ENCODE assay signal across 29 cellular contexts in genomic region chr18:77144451-77145118, GRCh38. TPM values are rescaled to one million over a fixed set of nuclear protein-coding genes. Genes with fewer than 3 reads are reported as not detected.
DNase-seq lines count a peak whose midpoint lies in the region; ATAC-seq and TF ChIP-seq lines count a peak whose summit lies in the region.
"Had no signal": no experiment of that assay in that cellular context is flagged by ENCODE, and none has a peak within 500 bp of the region (broad histone marks: within the 10 kb centered on the region; RNA-seq: fewer than 3 reads in every experiment).

No MANE protein-coding gene starts in this region.

- H3K27me3 ChIP-seq in upper lobe of left lung = no peaks in the 10 kb centered on the region
- H3K27me3 ChIP-seq: body of pancreas, gastroesophageal sphincter, stomach, thyroid gland had no signal

- no peaks in the 10 kb centered on the region for H3K36me3 ChIP-seq in upper lobe of left lung
- H3K36me3 ChIP-seq: gastroesophageal sphincter, stomach, thyroid gland had no signal

- 76 to 85% methylated on average over 6 of the region's 6 CpGs for WGBS in upper lobe of left lung, 2 donors

- no peak overlapping the region for H3K27ac ChIP-seq in upper lobe of left lung
- H3K27ac ChIP-seq: body of pancreas, gastroesophageal sphincter, stomach, thyroid gland had no signal

- TF ChIP-seq EP300 in upper lobe of left lung (IDR thresholded peaks at IDR 0.05) = no peak

- H3K9me3 ChIP-seq in upper lobe of left lung = peaks cover 0 to 14% (median 10%) of the 10 kb centered on the region in 4 donors
- H3K9me3 ChIP-seq: body of pancreas, Caco-2, thyroid gland had no signal

- H3K4me3 ChIP-seq in upper lobe of left lung = no peak overlapping the region
- H3K4me3 ChIP-seq: body of pancreas, gastroesophageal sphincter, K562, stomach, thyroid gland had no signal

- no peak for TF ChIP-seq CTCF in upper lobe of left lung (IDR thresholded peaks at IDR 0.05)

- no peak for TF ChIP-seq POLR2A in upper lobe of left lung (IDR thresholded peaks at IDR 0.05)

- peaks cover 0 to 11% (median 8%) of the 10 kb centered on the region in 4 donors for H3K4me1 ChIP-seq in upper lobe of left lung
- H3K4me1 ChIP-seq: body of pancreas, Caco-2, stomach, thyroid gland had no signal

- DNase-seq in activated CD8-positive, alpha-beta memory T cell treated with anti-CD3 and anti-CD28 coated beads for 24 hours = peak; percentile 48
- DNase-seq in activated CD8-positive, alpha-beta memory T cell treated with anti-CD3 and anti-CD28 coated beads, Interleukin-2, amount 50 U/mL, for 48 hours = no peak
- DNase-seq in M059J (ENCODE audit: low read depth) (peak; percentile 29), left kidney (ENCODE audit: low read depth, low spot score) (peak; percentile 39), NOMO-1 treated with DMSO at 0.1 percent for 48 hours (lab: John Stamatoyannopoulos, UW; ENCODE audit: unreplicated experiment) (no peak), upper lobe of left lung (no peak)
- DNase-seq: activated CD4-positive, alpha-beta T cell treated with anti-CD3 and anti-CD28 coated beads for 4 hours; activated CD8-positive, alpha-beta memory T cell treated with anti-CD3 and anti-CD28 coated beads, Interleukin-2, amount 10 ng/mL, durations not matched to agents 7 days and 5 days; activated naive CD4-positive, alpha-beta T cell treated with Interleukin-2 at 50 U/mL for 16 hours; activated T-cell treated with anti-CD3 and anti-CD28 coated beads, Interleukin-2, amount 50 U/mL, for 72 hours; body of pancreas; Caco-2; DND-41; GOT3; hippocampal formation; left colon; MV-4-11; naive B cell; NCI-H446; NCI-H774; nucleus accumbens; RPMI8226; stomach; thyroid gland had no signal

- ATAC-seq in upper lobe of left lung (ENCODE audit: low FRiP score in 2 of 2) = no peak
- ATAC-seq in GM18502 (IDR thresholded peaks at IDR 0.05; ENCODE audit: poor library complexity, unreplicated experiment) = no peak
- no peak for ATAC-seq in HG03442 (IDR thresholded peaks at IDR 0.05; ENCODE audit: unreplicated experiment)
- ATAC-seq: activated CD8-positive, alpha-beta memory T cell treated with anti-CD3 and anti-CD28 coated beads, Interleukin-2, amount 10 ng/mL, durations not matched to agents 7 days and 5 days; activated T-cell treated with anti-CD3 and anti-CD28 coated beads, Interleukin-2, amount 50 U/mL, for 72 hours; body of pancreas; gastroesophageal sphincter; K562; left colon had no signal

RNA-seq across cellular contexts. Expression of gene MBP, which starts 12.0 kb away (rescaled TPM):
- total RNA-seq in M059J (2014; rRNA removed; shearing (Covaris generic)) = 4.7 and 9.9 TPM in 2 replicates
- total RNA-seq in upper lobe of left lung = 10 to 100 TPM; 55.5 to 87.6 (median 68.8) TPM
- total RNA-seq: A673 had no signal

Comparison
In these comparisons a context has a peak if more than half of its experiments do, and no peak if none do; other contexts are left out.
1. DNase-seq: peak in activated CD8-positive, alpha-beta memory T cell treated with anti-CD3 and anti-CD28 coated beads for 24 hours (single experiment), M059J (single experiment) and left kidney (single experiment); none in activated CD8-positive, alpha-beta memory T cell treated with anti-CD3 and anti-CD28 coated beads, Interleukin-2, amount 50 U/mL, for 48 hours (single experiment), NOMO-1 treated with DMSO at 0.1 percent for 48 hours (single experiment) and upper lobe of left lung (0 of 2).